In the genomic region with DNA sequence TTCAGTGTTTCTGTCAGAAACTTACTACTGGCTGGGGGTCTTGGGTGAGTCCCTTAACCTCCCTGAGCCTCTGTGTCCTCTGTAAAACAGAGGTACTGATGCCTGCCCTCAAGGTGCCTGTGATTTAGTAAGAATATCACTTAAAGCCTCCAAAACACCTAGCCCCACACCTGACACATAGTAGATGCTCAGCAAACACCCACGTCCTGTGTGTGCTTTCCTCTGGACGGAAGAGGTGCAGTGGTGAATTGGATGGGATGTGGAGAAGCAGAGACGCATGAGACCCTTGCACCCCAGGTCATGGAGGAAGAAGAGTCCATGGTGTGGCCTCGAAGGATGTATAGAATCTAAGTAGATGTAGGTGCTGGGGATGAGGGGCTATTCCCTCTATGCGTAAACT, we compare ENCODE assay signal across 17 cellular contexts.
DNase-seq lines count a peak whose midpoint lies in the region; ATAC-seq and TF ChIP-seq lines count a peak whose summit lies in the region.
"Had no signal": no experiment of that assay in that cellular context is flagged by ENCODE, and none has a peak within 500 bp of the region (broad histone marks: within the 10 kb centered on the region; RNA-seq: fewer than 3 reads in every experiment).

No MANE protein-coding gene starts in this region.

- no peak overlapping the region for H3K4ac ChIP-seq in neuronal stem cell (ENCODE audit: low read length)

- no peaks in the 10 kb centered on the region for H3K27me3 ChIP-seq in CD4-positive, alpha-beta T cell (ENCODE audit: control insufficient read depth, insufficient read depth, low read length)
- H3K27me3 ChIP-seq in neuronal stem cell (ENCODE audit: control insufficient read depth in 3 of 3, insufficient read depth in 3 of 3, low read depth in 1 of 3, low read length in 3 of 3): no peaks in the 10 kb centered on the region
- H3K27me3 ChIP-seq: BLaER1, SJCRH30 had no signal

- in situ Hi-C loops in GM13976 (cut with MboI; ENCODE audit: low sequenced_read_pairs, unreplicated experiment): no loop called here

- no peak for ATAC-seq in CD4-positive, alpha-beta T cell (ENCODE audit: poor library complexity)
- no peak for ATAC-seq in effector memory CD8-positive, alpha-beta T cell (replicated peaks)
- no peak for ATAC-seq in GM21447 (IDR thresholded peaks at IDR 0.05; ENCODE audit: unreplicated experiment)
- ATAC-seq: GM12878 had no signal

- no peaks in the 10 kb centered on the region for H3K9me3 ChIP-seq in CD4-positive, alpha-beta T cell (ENCODE audit: control insufficient read depth, low read length)
- no peaks in the 10 kb centered on the region for H3K9me3 ChIP-seq in neuronal stem cell (replicated peaks in 1 of 2; ENCODE audit: control insufficient read depth in 2 of 2, insufficient read depth in 1 of 2, low read depth in 1 of 2, low read length in 2 of 2)
- H3K9me3 ChIP-seq: BLaER1, SJCRH30 had no signal

- H2AFZ ChIP-seq in neuronal stem cell (ENCODE audit: low read length): no peak overlapping the region

- H3K18ac ChIP-seq in neuronal stem cell (ENCODE audit: low read length): no peak overlapping the region

- no peak overlapping the region for H2AK5ac ChIP-seq in neuronal stem cell (ENCODE audit: low read depth, low read length)

- no peak for DNase-seq in CD4-positive, alpha-beta T cell
- DNase-seq in GM13976 (ENCODE audit: low spot score) (peak; percentile 6), neuronal stem cell (ENCODE audit: low spot score) (no peak), SW 1271 (lab: John Stamatoyannopoulos, UW) (no peak), activated gamma-delta T cell treated with Interleukin-2 at 50 U/mL for 16 hours (no peak)
- DNase-seq in effector memory CD8-positive, alpha-beta T cell: no peak
- DNase-seq: DMS79; KBM-7; NCI-H1092 treated with DMSO at 0.1 percent for 48 hours; NK-92 treated with Interleukin-12 subunit alpha and Interleukin-12 subunit beta, amount 100 ng/mL, for 24 hours; OCI-M1 had no signal

- no peak overlapping the region for H4K91ac ChIP-seq in neuronal stem cell (ENCODE audit: low read depth, low read length, poor library complexity)

- peaks cover 6 to 7% of the 10 kb centered on the region in 2 donors for H3K4me1 ChIP-seq in neuronal stem cell (ENCODE audit: control insufficient read depth in 2 of 2, insufficient read depth in 1 of 2, low read depth in 1 of 2, low read length in 2 of 2)
- H3K4me1 ChIP-seq: SJCRH30 had no signal

- peak overlapping the region; percentile 12 for H2BK15ac ChIP-seq in neuronal stem cell (ENCODE audit: low read length)

- H3K36me3 Mint-ChIP-seq in CD4-positive, alpha-beta T cell (ENCODE audit: low read depth): no peaks in the 10 kb centered on the region
- peaks cover 10% of the 10 kb centered on the region for H3K36me3 Mint-ChIP-seq in effector memory CD8-positive, alpha-beta T cell (ENCODE audit: insufficient read depth)

- H4K8ac ChIP-seq in neuronal stem cell (ENCODE audit: low read depth, low read length): no peak overlapping the region

- no peak overlapping the region for H3K4me3 ChIP-seq in neuronal stem cell (ENCODE audit: low read length in 2 of 2)
- H3K4me3 ChIP-seq: BLaER1, GM12878, SJCRH30 had no signal

- H3K27ac ChIP-seq in CD4-positive, alpha-beta T cell (ENCODE audit: low read depth, low read length): no peak overlapping the region
- H3K27ac ChIP-seq in neuronal stem cell (replicated peaks; ENCODE audit: low read length): no peak overlapping the region
- H3K27ac ChIP-seq: BLaER1, HL-60, RWPE1, SJCRH30 had no signal

- POLR2A ChIA-PET in CD4-positive, alpha-beta T cell (lab: Charles Lee): interaction anchor here (1.3 to 2.7 kb wide), 2 partner anchors 13 to 15 kb away, joined by 4 to 14 read pairs; no protein-coding TSS in a partner anchor

- no peak overlapping the region for H3K9ac ChIP-seq in neuronal stem cell (ENCODE audit: low read depth, low read length, poor library complexity)
- H3K9ac ChIP-seq: BLaER1 had no signal

- peaks cover 13% of the 10 kb centered on the region for H3K4me1 Mint-ChIP-seq in CD4-positive, alpha-beta T cell (ENCODE audit: low read depth)
- peaks cover 11 to 26% of the 10 kb centered on the region in 2 donors for H3K4me1 Mint-ChIP-seq in effector memory CD8-positive, alpha-beta T cell (ENCODE audit: low read depth in 2 of 2)

- no CpG with 5 or more reads among the region's 5 CpGs for WGBS in neuronal stem cell (ENCODE audit: extremely low coverage in 2 of 2, insufficient read length in 2 of 2, insufficient replicate concordance in 1 of 2), 2 donors

- intact Hi-C loops in CD4-positive, alpha-beta T cell (cut with DNase I, micrococcal nuclease): no loop called here

- H3K23ac ChIP-seq in neuronal stem cell (ENCODE audit: low read depth, low read length, poor library complexity): no peak overlapping the region

- H3K27ac Mint-ChIP-seq in CD4-positive, alpha-beta T cell: peak overlapping the region; percentile 11
- peak overlapping the region; percentile 36 to 79 for H3K27ac Mint-ChIP-seq in effector memory CD8-positive, alpha-beta T cell

- CTCF ChIA-PET in CD4-positive, alpha-beta T cell (lab: Charles Lee): interaction anchor here (1.4 kb wide), 1 partner anchor 25 kb away, joined by 3 read pairs; no protein-coding TSS in a partner anchor

- no peaks in the 10 kb centered on the region for H3K9me3 Mint-ChIP-seq in CD4-positive, alpha-beta T cell
- H3K9me3 Mint-ChIP-seq in effector memory CD8-positive, alpha-beta T cell: no peaks in the 10 kb centered on the region

- no peak overlapping the region for H2BK5ac ChIP-seq in neuronal stem cell (ENCODE audit: low read length)

- no peak overlapping the region for H3K14ac ChIP-seq in neuronal stem cell (ENCODE audit: low read length)

- peaks cover 2% of the 10 kb centered on the region for H3K79me1 ChIP-seq in neuronal stem cell (ENCODE audit: low read depth, low read length)

- TF ChIP-seq CTCF in CD4-positive, alpha-beta T cell (IDR thresholded peaks at IDR 0.05): no peak
- TF ChIP-seq CTCF in GM13976 (IDR thresholded peaks at IDR 0.05; ENCODE audit: borderline replicate concordance, control extremely low read depth, extremely low read depth, insufficient read depth, missing control alignments): no peak

- H3K27me3 Mint-ChIP-seq in CD4-positive, alpha-beta T cell: no peaks in the 10 kb centered on the region
- H3K27me3 Mint-ChIP-seq in effector memory CD8-positive, alpha-beta T cell: no peaks in the 10 kb centered on the region

- H3K4me2 ChIP-seq in neuronal stem cell (ENCODE audit: insufficient read depth, low read length, poor library complexity, severe bottlenecking): no peak overlapping the region
- H3K4me2 ChIP-seq: BLaER1 had no signal

- H3K36me3 ChIP-seq in neuronal stem cell (replicated peaks in 1 of 2; ENCODE audit: control insufficient read depth in 2 of 2, insufficient read depth in 2 of 2, low read length in 2 of 2): no peaks in the 10 kb centered on the region
- H3K36me3 ChIP-seq: SJCRH30 had no signal

- H2BK12ac ChIP-seq in neuronal stem cell (ENCODE audit: low read length): no peak overlapping the region

- peak overlapping the region; percentile 76 for H2BK120ac ChIP-seq in neuronal stem cell (ENCODE audit: low read depth, low read length)

- no peak overlapping the region for H3K4me3 Mint-ChIP-seq in CD4-positive, alpha-beta T cell
- H3K4me3 Mint-ChIP-seq in effector memory CD8-positive, alpha-beta T cell: no peak overlapping the region
